ENCODE assay signal across 11 cellular contexts in genomic region chr6:38688579-38689087, GRCh38. TPM values are rescaled to one million over a fixed set of nuclear protein-coding genes. Genes with fewer than 3 reads are reported as not detected.
DNase-seq lines count a peak whose midpoint lies in the region; ATAC-seq, FAIRE-seq and TF ChIP-seq lines count a peak whose summit lies in the region.
"Had no signal": no experiment of that assay in that cellular context is flagged by ENCODE, and none has a peak within 500 bp of the region (broad histone marks: within the 10 kb centered on the region; RNA-seq: fewer than 3 reads in every experiment).

No MANE protein-coding gene starts in this region.

- H3K27ac ChIP-seq in small intestine (ENCODE audit: low read depth in 1 of 2, low read length in 1 of 2), result peak overlapping the region in 1 of 2 donors; percentile 13
- no peak overlapping the region for H3K27ac ChIP-seq in hepatocyte
- H3K27ac ChIP-seq: tibial nerve had no signal

- H3K4me1 ChIP-seq in small intestine (ENCODE audit: control insufficient read depth in 2 of 2, insufficient read depth in 1 of 2, low read depth in 1 of 2, low read length in 1 of 2) (peaks cover 3 to 6% of the 10 kb centered on the region in 2 donors), hepatocyte (ENCODE audit: insufficient read depth) (no peaks in the 10 kb centered on the region)

- intact Hi-C loops in activated CD4-positive, alpha-beta T cell treated with anti-CD3 and anti-CD28 coated beads, Interleukin-2, amount 10 ng/mL, durations not matched to agents 24 days and 14 days (cut with micrococcal nuclease), result no loop called here

- H3K4me3 ChIP-seq in small intestine (ENCODE audit: low read depth in 1 of 2, low read length in 2 of 2), result no peak overlapping the region
- H3K4me3 ChIP-seq in hepatocyte, result no peak overlapping the region
- H3K4me3 ChIP-seq: tibial nerve had no signal

- no peak for DNase-seq in activated CD4-positive, alpha-beta T cell treated with anti-CD3 and anti-CD28 coated beads, Interleukin-2, amount 10 ng/mL, durations not matched to agents 24 days and 14 days
- DNase-seq in activated CD4-positive, alpha-beta T cell treated with anti-CD3 and anti-CD28 coated beads for 4 hours, result no peak
- no peak for DNase-seq in activated naive CD8-positive, alpha-beta T cell treated with anti-CD3 and anti-CD28 coated beads, Interleukin-2, amount 10 ng/mL, durations not matched to agents 7 days and 5 days
- DNase-seq in small intestine (peak; percentile 57), NCI-H748 (lab: John Stamatoyannopoulos, UW; ENCODE audit: unreplicated experiment) (no peak), NCI-H1436 (lab: John Stamatoyannopoulos, UW) (no peak), hepatocyte (ENCODE audit: low spot score) (no peak)
- DNase-seq: ACHN had no signal

- H3K27ac Mint-ChIP-seq in activated CD4-positive, alpha-beta T cell treated with anti-CD3 and anti-CD28 coated beads, Interleukin-2, amount 10 ng/mL, durations not matched to agents 24 days and 14 days, result peak overlapping the region; percentile 49
- H3K27ac Mint-ChIP-seq in activated naive CD8-positive, alpha-beta T cell treated with anti-CD3 and anti-CD28 coated beads, Interleukin-2, amount 10 ng/mL, durations not matched to agents 7 days and 5 days, result peak overlapping the region; percentile 26

- H3K9me2 ChIP-seq in hepatocyte (replicated peaks; ENCODE audit: insufficient read depth), result no peaks in the 10 kb centered on the region

- peaks cover 69% of the 10 kb centered on the region for H3K79me2 ChIP-seq in hepatocyte

- peaks cover 22% of the 10 kb centered on the region for H3K36me3 Mint-ChIP-seq in activated CD4-positive, alpha-beta T cell treated with anti-CD3 and anti-CD28 coated beads, Interleukin-2, amount 10 ng/mL, durations not matched to agents 24 days and 14 days (ENCODE audit: low read depth)
- peaks cover 27% of the 10 kb centered on the region for H3K36me3 Mint-ChIP-seq in activated naive CD8-positive, alpha-beta T cell treated with anti-CD3 and anti-CD28 coated beads, Interleukin-2, amount 10 ng/mL, durations not matched to agents 7 days and 5 days

- WGBS in small intestine, 3 donors, result 15 to 68% (median 48%) methylated on average over 6 of the region's 6 CpGs
- 89% methylated on average over 6 of the region's 6 CpGs for WGBS in hepatocyte (ENCODE audit: low lambda C conversion rate, missing lambda C conversion rate)

- no peak for FAIRE-seq in small intestine (lab: Jason Lieb, UNC)

- H3K4me3 Mint-ChIP-seq in activated CD4-positive, alpha-beta T cell treated with anti-CD3 and anti-CD28 coated beads, Interleukin-2, amount 10 ng/mL, durations not matched to agents 24 days and 14 days, result no peak overlapping the region
- H3K4me3 Mint-ChIP-seq in activated naive CD8-positive, alpha-beta T cell treated with anti-CD3 and anti-CD28 coated beads, Interleukin-2, amount 10 ng/mL, durations not matched to agents 7 days and 5 days, result no peak overlapping the region

- H3K27me3 Mint-ChIP-seq in activated CD4-positive, alpha-beta T cell treated with anti-CD3 and anti-CD28 coated beads, Interleukin-2, amount 10 ng/mL, durations not matched to agents 24 days and 14 days, result no peaks in the 10 kb centered on the region
- H3K27me3 Mint-ChIP-seq in activated naive CD8-positive, alpha-beta T cell treated with anti-CD3 and anti-CD28 coated beads, Interleukin-2, amount 10 ng/mL, durations not matched to agents 7 days and 5 days, result no peaks in the 10 kb centered on the region

- H3K4me2 ChIP-seq in hepatocyte, result no peak overlapping the region

- H3K9me3 Mint-ChIP-seq in activated CD4-positive, alpha-beta T cell treated with anti-CD3 and anti-CD28 coated beads, Interleukin-2, amount 10 ng/mL, durations not matched to agents 24 days and 14 days, result no peaks in the 10 kb centered on the region
- no peaks in the 10 kb centered on the region for H3K9me3 Mint-ChIP-seq in activated naive CD8-positive, alpha-beta T cell treated with anti-CD3 and anti-CD28 coated beads, Interleukin-2, amount 10 ng/mL, durations not matched to agents 7 days and 5 days

- H2AFZ ChIP-seq in hepatocyte, result no peak overlapping the region

- H3K27me3 ChIP-seq in small intestine (ENCODE audit: control insufficient read depth in 2 of 2, insufficient read depth in 2 of 2, low read length in 2 of 2), result no peaks in the 10 kb centered on the region
- no peaks in the 10 kb centered on the region for H3K27me3 ChIP-seq in hepatocyte
- H3K27me3 ChIP-seq: tibial nerve had no signal

- H3K4me1 Mint-ChIP-seq in activated CD4-positive, alpha-beta T cell treated with anti-CD3 and anti-CD28 coated beads, Interleukin-2, amount 10 ng/mL, durations not matched to agents 24 days and 14 days, result peaks cover 19% of the 10 kb centered on the region
- H3K4me1 Mint-ChIP-seq in activated naive CD8-positive, alpha-beta T cell treated with anti-CD3 and anti-CD28 coated beads, Interleukin-2, amount 10 ng/mL, durations not matched to agents 7 days and 5 days, result peaks cover 29% of the 10 kb centered on the region

- no peaks in the 10 kb centered on the region for H3K9me3 ChIP-seq in small intestine (ENCODE audit: control insufficient read depth, low read depth)
- no peaks in the 10 kb centered on the region for H3K9me3 ChIP-seq in hepatocyte (ENCODE audit: low read depth)
- H3K9me3 ChIP-seq: tibial nerve had no signal

- peaks cover 11% of the 10 kb centered on the region for H4K20me1 ChIP-seq in hepatocyte (ENCODE audit: insufficient read depth, poor library complexity, severe bottlenecking)

- H3K36me3 ChIP-seq in small intestine (ENCODE audit: control insufficient read depth in 2 of 2, insufficient read depth in 2 of 2, low read length in 2 of 2) (no peaks in the 10 kb centered on the region), hepatocyte (replicated peaks; ENCODE audit: insufficient read depth, low read depth) (no peaks in the 10 kb centered on the region)

- no peak for TF ChIP-seq CTCF in hepatocyte (IDR thresholded peaks at IDR 0.05; ENCODE audit: poor library complexity)

- POLR2A ChIA-PET in activated naive CD8-positive, alpha-beta T cell treated with anti-CD3 and anti-CD28 coated beads, Interleukin-2, amount 10 ng/mL, durations not matched to agents 7 days and 5 days (lab: Charles Lee), result no interaction called here

- ATAC-seq in HG03064 (IDR thresholded peaks at IDR 0.05; ENCODE audit: low read depth, unreplicated experiment), result peak; percentile 79
- peak; percentile 60 for ATAC-seq in activated naive CD8-positive, alpha-beta T cell treated with anti-CD3 and anti-CD28 coated beads, Interleukin-2, amount 10 ng/mL, durations not matched to agents 7 days and 5 days (ENCODE audit: low read depth)
- ATAC-seq: activated CD4-positive, CD25-positive, alpha-beta regulatory T cell treated with anti-CD3 and anti-CD28 coated beads, Interleukin-2, amount 50 U/mL, for 24 hours had no signal

RNA-seq across cellular contexts. Expression of gene GLO1, which starts 14.3 kb away (rescaled TPM):
- 124 and 127 TPM in 2 replicates for total RNA-seq in activated CD4-positive, alpha-beta T cell treated with anti-CD3 and anti-CD28 coated beads, Interleukin-2, amount 10 ng/mL, durations not matched to agents 24 days and 14 days
- total RNA-seq in activated naive CD8-positive, alpha-beta T cell treated with anti-CD3 and anti-CD28 coated beads, Interleukin-2, amount 10 ng/mL, durations not matched to agents 7 days and 5 days, result 10 to 100 TPM; 88.8 to 90.7 TPM
- 100 to 1,000 TPM in 2 of 3 donors, 10 to 100 TPM in 1; 71.8 to 313 (median 186) TPM for polyA plus RNA-seq in small intestine
- 157 and 170 TPM in 2 replicates for total RNA-seq in hepatocyte
- polyA plus RNA-seq in hepatocyte, result 110 and 137 TPM in 2 replicates

RNA-seq across cellular contexts. Expression of gene DNAH8, which starts 26.5 kb away (rescaled TPM):
- total RNA-seq in activated CD4-positive, alpha-beta T cell treated with anti-CD3 and anti-CD28 coated beads, Interleukin-2, amount 10 ng/mL, durations not matched to agents 24 days and 14 days, result 0.02 TPM in 1 of 2 replicates, not detected in the other
- under 1 TPM; 0.06 to 0.11 TPM for total RNA-seq in activated naive CD8-positive, alpha-beta T cell treated with anti-CD3 and anti-CD28 coated beads, Interleukin-2, amount 10 ng/mL, durations not matched to agents 7 days and 5 days
- polyA plus RNA-seq in small intestine (under 1 TPM in 2 of 3 donors, not detected in 1; under 0.01 to 0.01 TPM), hepatocyte (0.11 and 0.15 TPM in 2 replicates)
- total RNA-seq in hepatocyte, result 0.03 and 0.12 TPM in 2 replicates

RNA-seq across cellular contexts. Expression of gene BTBD9, which starts 48.9 kb away (rescaled TPM):
- total RNA-seq in activated CD4-positive, alpha-beta T cell treated with anti-CD3 and anti-CD28 coated beads, Interleukin-2, amount 10 ng/mL, durations not matched to agents 24 days and 14 days, result 12.3 and 12.4 TPM in 2 replicates
- total RNA-seq in activated naive CD8-positive, alpha-beta T cell treated with anti-CD3 and anti-CD28 coated beads, Interleukin-2, amount 10 ng/mL, durations not matched to agents 7 days and 5 days, result 10 to 100 TPM; 19.1 to 19.8 TPM
- polyA plus RNA-seq in small intestine (1 to 10 TPM; 5.1 to 7.5 (median 5.8) TPM), hepatocyte (11.3 and 13.0 TPM in 2 replicates)
- 17.0 and 27.1 TPM in 2 replicates for total RNA-seq in hepatocyte
